In the genomic region with DNA sequence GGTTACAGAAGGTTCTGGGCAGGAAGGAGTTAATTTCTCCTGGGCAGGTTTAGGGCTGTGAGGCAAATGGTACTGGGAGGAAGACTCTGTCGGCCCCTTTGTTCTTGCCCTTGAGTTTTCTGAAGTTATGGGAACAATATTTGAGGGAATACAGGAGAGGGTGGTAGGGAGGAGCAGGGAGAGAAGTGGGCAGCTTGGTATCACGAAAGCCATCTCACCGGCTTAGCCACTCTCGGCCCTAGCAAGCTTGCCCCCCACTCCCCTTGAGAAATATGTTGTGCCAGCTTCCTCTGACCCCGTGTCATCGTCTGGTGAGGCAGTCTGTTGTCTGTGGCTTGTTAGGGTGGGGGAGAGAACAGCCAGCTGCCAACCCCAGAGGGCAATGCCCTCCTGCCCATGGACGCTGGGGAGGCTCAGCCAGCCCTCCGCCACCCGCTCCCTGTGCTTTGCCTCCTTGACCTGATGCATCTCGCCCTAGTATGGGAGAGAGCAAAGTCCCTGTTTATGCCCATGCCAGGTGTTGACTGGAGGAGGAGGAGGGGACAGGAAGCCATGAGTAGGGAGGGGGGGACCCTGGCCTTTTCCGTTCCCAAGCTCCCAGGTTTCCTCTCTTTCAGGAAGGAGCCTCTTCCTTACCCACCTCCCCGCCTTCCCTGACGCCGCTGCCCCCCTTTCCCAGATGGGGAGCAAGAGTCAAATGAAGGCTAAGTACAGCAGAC, we compare ENCODE assay signal across 8 cellular contexts. TPM values are rescaled to one million over a fixed set of nuclear protein-coding genes. Genes with fewer than 3 reads are reported as not detected.
DNase-seq lines count a peak whose midpoint lies in the region; ATAC-seq and TF ChIP-seq lines count a peak whose summit lies in the region.

No MANE protein-coding gene starts in this region.

- H3K27ac ChIP-seq in right atrium auricular region (peak overlapping the region; percentile 91 to 94), rectal smooth muscle tissue (ENCODE audit: low read depth, low read length) (peak overlapping the region; percentile 70)

- peak overlapping the region; percentile 82 for H3K9ac ChIP-seq in rectal smooth muscle tissue (ENCODE audit: low read length)

- H3K27ac Mint-ChIP-seq in activated B cell treated with CpG ODN at 0.5 μM for 24 hours = no peak overlapping the region
- H3K27ac Mint-ChIP-seq in activated T-helper 2 cell treated with anti-CD3 and anti-CD28 coated beads, Interferon-gamma antibody, Interleukin-2, Interleukin-4, amounts not matched to agents 10 μg/mL and 5 μg/mL and 100 μg/mL, durations not matched to agents 14 hours and 24 hours and 36 hours = no peak overlapping the region

- CTCF ChIA-PET in activated B cell treated with CpG ODN at 0.5 μM for 24 hours (lab: Charles Lee) = interaction anchor here (0.7 to 1.6 kb wide), 3 partner anchors 34 to 38 kb away, joined by 3 to 4 read pairs (median 4); no protein-coding TSS in a partner anchor

- H3K27me3 ChIP-seq in HAP-1 (ENCODE audit: low read depth) (no peaks in the 10 kb centered on the region), right atrium auricular region (no peaks in the 10 kb centered on the region), rectal smooth muscle tissue (ENCODE audit: control insufficient read depth, insufficient read depth, low read length) (peaks cover 6% of the 10 kb centered on the region)

- peak overlapping the region; percentile 54 for H3K4me3 ChIP-seq in HAP-1
- peak overlapping the region; percentile 79 to 82 for H3K4me3 ChIP-seq in right atrium auricular region
- peak overlapping the region; percentile 70 for H3K4me3 ChIP-seq in rectal smooth muscle tissue (ENCODE audit: low read length)

- peaks cover 41% of the 10 kb centered on the region for H3K27me3 Mint-ChIP-seq in activated B cell treated with CpG ODN at 0.5 μM for 24 hours
- H3K27me3 Mint-ChIP-seq in activated T-helper 2 cell treated with anti-CD3 and anti-CD28 coated beads, Interferon-gamma antibody, Interleukin-2, Interleukin-4, amounts not matched to agents 10 μg/mL and 5 μg/mL and 100 μg/mL, durations not matched to agents 14 hours and 24 hours and 36 hours (ENCODE audit: low read depth) = peaks cover 44% of the 10 kb centered on the region

- no peak for ATAC-seq in activated B cell treated with CpG ODN at 0.5 μM for 24 hours (ENCODE audit: low read depth)
- no peak for ATAC-seq in GM19328 (IDR thresholded peaks at IDR 0.05; ENCODE audit: unreplicated experiment)

- H3K4me1 ChIP-seq in HAP-1 = peaks cover 31% of the 10 kb centered on the region
- peaks cover 0 to 83% of the 10 kb centered on the region in 2 donors for H3K4me1 ChIP-seq in right atrium auricular region
- H3K4me1 ChIP-seq in rectal smooth muscle tissue (ENCODE audit: control insufficient read depth, insufficient read depth, low read length) = peaks cover 19% of the 10 kb centered on the region

- H3K4me1 Mint-ChIP-seq in activated B cell treated with CpG ODN at 0.5 μM for 24 hours = peaks cover 30% of the 10 kb centered on the region
- H3K4me1 Mint-ChIP-seq in activated T-helper 2 cell treated with anti-CD3 and anti-CD28 coated beads, Interferon-gamma antibody, Interleukin-2, Interleukin-4, amounts not matched to agents 10 μg/mL and 5 μg/mL and 100 μg/mL, durations not matched to agents 14 hours and 24 hours and 36 hours (ENCODE audit: low read depth) = peaks cover 18% of the 10 kb centered on the region

- POLR2A ChIA-PET in activated B cell treated with CpG ODN at 0.5 μM for 24 hours (lab: Charles Lee) = interaction anchor here (0.6 to 1.8 kb wide), 3 partner anchors 14 to 43 kb away, joined by 3 to 7 read pairs (median 6); no protein-coding TSS in a partner anchor

- H3K4me3 Mint-ChIP-seq in activated B cell treated with CpG ODN at 0.5 μM for 24 hours = peak overlapping the region; percentile 52
- H3K4me3 Mint-ChIP-seq in activated T-helper 2 cell treated with anti-CD3 and anti-CD28 coated beads, Interferon-gamma antibody, Interleukin-2, Interleukin-4, amounts not matched to agents 10 μg/mL and 5 μg/mL and 100 μg/mL, durations not matched to agents 14 hours and 24 hours and 36 hours (ENCODE audit: low read depth) = no peak overlapping the region

- intact Hi-C loops in activated B cell treated with CpG ODN at 0.5 μM for 24 hours (cut with micrococcal nuclease) = loop anchor here (5.0 kb wide), 1 partner anchor 37 kb away; no protein-coding TSS in a partner anchor
- intact Hi-C loops in activated T-helper 2 cell treated with anti-CD3 and anti-CD28 coated beads, Interferon-gamma antibody, Interleukin-2, Interleukin-4, amounts not matched to agents 10 μg/mL and 5 μg/mL and 100 μg/mL, durations not matched to agents 14 hours and 24 hours and 36 hours (cut with micrococcal nuclease) = no loop called here

- H3K9me3 Mint-ChIP-seq in activated B cell treated with CpG ODN at 0.5 μM for 24 hours = no peaks in the 10 kb centered on the region
- H3K9me3 Mint-ChIP-seq in activated T-helper 2 cell treated with anti-CD3 and anti-CD28 coated beads, Interferon-gamma antibody, Interleukin-2, Interleukin-4, amounts not matched to agents 10 μg/mL and 5 μg/mL and 100 μg/mL, durations not matched to agents 14 hours and 24 hours and 36 hours = no peaks in the 10 kb centered on the region

- DNase-seq in HAP-1 (ENCODE audit: low spot score in 2 of 2) = no peak
- DNase-seq in activated B cell treated with CpG ODN at 0.5 μM for 24 hours = no peak
- DNase-seq in right atrium auricular region (ENCODE audit: low spot score) = no peak
- DNase-seq in NCI-H187 treated with DMSO at 0.1 percent for 48 hours (lab: John Stamatoyannopoulos, UW) = no peak
- DNase-seq in activated T-helper 2 cell treated with anti-CD3 and anti-CD28 coated beads, Interferon-gamma antibody, Interleukin-2, Interleukin-4, amounts not matched to agents 10 μg/mL and 5 μg/mL and 100 μg/mL, durations not matched to agents 14 hours and 24 hours and 36 hours (ENCODE audit: low spot score) = no peak
- no peak for DNase-seq in stimulated activated CD4-positive, alpha-beta T cell treated with anti-CD3 and anti-CD28 coated beads, Interleukin-2, amount 100 ng/mL, for 48 hours

- TF ChIP-seq CTCF in activated B cell treated with CpG ODN at 0.5 μM for 24 hours (IDR thresholded peaks at IDR 0.05) = no peak
- no peak for TF ChIP-seq CTCF in right atrium auricular region (IDR thresholded peaks at IDR 0.05)

- in situ Hi-C loops in HAP-1 (cut with MboI; ENCODE audit: low sequenced_read_pairs) = no loop called here

- no peaks in the 10 kb centered on the region for H3K9me3 ChIP-seq in HAP-1
- H3K9me3 ChIP-seq in right atrium auricular region = no peaks in the 10 kb centered on the region

- H3K36me3 Mint-ChIP-seq in activated B cell treated with CpG ODN at 0.5 μM for 24 hours (ENCODE audit: low read depth) = no peaks in the 10 kb centered on the region
- H3K36me3 Mint-ChIP-seq in activated T-helper 2 cell treated with anti-CD3 and anti-CD28 coated beads, Interferon-gamma antibody, Interleukin-2, Interleukin-4, amounts not matched to agents 10 μg/mL and 5 μg/mL and 100 μg/mL, durations not matched to agents 14 hours and 24 hours and 36 hours (ENCODE audit: low read depth) = no peaks in the 10 kb centered on the region

- peaks cover 12% of the 10 kb centered on the region for H3K36me3 ChIP-seq in HAP-1 (replicated peaks)
- H3K36me3 ChIP-seq in right atrium auricular region = peaks cover 29% of the 10 kb centered on the region
- peaks cover 17% of the 10 kb centered on the region for H3K36me3 ChIP-seq in rectal smooth muscle tissue (ENCODE audit: control insufficient read depth, insufficient read depth, low read length)

RNA-seq across cellular contexts. Expression of gene EFNA1, which starts 1.2 kb away (rescaled TPM):
- total RNA-seq in activated B cell treated with CpG ODN at 0.5 μM for 24 hours (0.29 TPM in 1 of 2 replicates, not detected in the other), right atrium auricular region (10 to 100 TPM; 24.8 to 41.4 TPM)
- total RNA-seq in activated T-helper 2 cell treated with anti-CD3 and anti-CD28 coated beads, Interferon-gamma antibody, Interleukin-2, Interleukin-4, amounts not matched to agents 10 μg/mL and 5 μg/mL and 100 μg/mL, durations not matched to agents 14 hours and 24 hours and 36 hours = 0.18 and 0.39 TPM in 2 replicates

RNA-seq across cellular contexts. Expression of gene SLC50A1, which starts 6.7 kb away (rescaled TPM):
- 77.3 and 85.2 TPM in 2 replicates for total RNA-seq in activated B cell treated with CpG ODN at 0.5 μM for 24 hours
- total RNA-seq in right atrium auricular region = 1 to 10 TPM; 3.7 to 10.0 TPM
- 56.9 and 58.0 TPM in 2 replicates for total RNA-seq in activated T-helper 2 cell treated with anti-CD3 and anti-CD28 coated beads, Interferon-gamma antibody, Interleukin-2, Interleukin-4, amounts not matched to agents 10 μg/mL and 5 μg/mL and 100 μg/mL, durations not matched to agents 14 hours and 24 hours and 36 hours

RNA-seq across cellular contexts. Expression of gene DPM3, which starts 11.4 kb away (rescaled TPM):
- total RNA-seq in activated B cell treated with CpG ODN at 0.5 μM for 24 hours (33.2 and 36.8 TPM in 2 replicates), right atrium auricular region (10 to 100 TPM; 46.5 to 47.8 TPM)
- 49.0 and 51.0 TPM in 2 replicates for total RNA-seq in activated T-helper 2 cell treated with anti-CD3 and anti-CD28 coated beads, Interferon-gamma antibody, Interleukin-2, Interleukin-4, amounts not matched to agents 10 μg/mL and 5 μg/mL and 100 μg/mL, durations not matched to agents 14 hours and 24 hours and 36 hours

RNA-seq across cellular contexts. Expression of gene KRTCAP2, which starts 44.2 kb away (rescaled TPM):
- total RNA-seq in activated B cell treated with CpG ODN at 0.5 μM for 24 hours = 128 and 132 TPM in 2 replicates
- total RNA-seq in right atrium auricular region = 100 to 1,000 TPM; 124 to 147 TPM
- total RNA-seq in activated T-helper 2 cell treated with anti-CD3 and anti-CD28 coated beads, Interferon-gamma antibody, Interleukin-2, Interleukin-4, amounts not matched to agents 10 μg/mL and 5 μg/mL and 100 μg/mL, durations not matched to agents 14 hours and 24 hours and 36 hours = 237 and 247 TPM in 2 replicates

RNA-seq across cellular contexts. Expression of gene TRIM46, which starts 44.7 kb away (rescaled TPM):
- total RNA-seq in activated B cell treated with CpG ODN at 0.5 μM for 24 hours = 1.2 and 1.9 TPM in 2 replicates
- total RNA-seq in right atrium auricular region = under 1 TPM in 1 of 2 donors, not detected in 1; 0.20 TPM
- 10.7 and 11.5 TPM in 2 replicates for total RNA-seq in activated T-helper 2 cell treated with anti-CD3 and anti-CD28 coated beads, Interferon-gamma antibody, Interleukin-2, Interleukin-4, amounts not matched to agents 10 μg/mL and 5 μg/mL and 100 μg/mL, durations not matched to agents 14 hours and 24 hours and 36 hours

Comparison
In these comparisons a context has a peak if more than half of its experiments do, and no peak if none do; other contexts are left out.
1. RNA of gene EFNA1, which starts 1.2 kb away (total RNA-seq): 24.8 to 41.4 TPM in right atrium auricular region; 0.18 to 0.39 TPM in activated T-helper 2 cell treated with anti-CD3 and anti-CD28 coated beads, Interferon-gamma antibody, Interleukin-2, Interleukin-4, amounts not matched to agents 10 μg/mL and 5 μg/mL and 100 μg/mL, durations not matched to agents 14 hours and 24 hours and 36 hours and 0.29 TPM in activated B cell treated with CpG ODN at 0.5 μM for 24 hours; every median in the first group is over 10 times any median in the second.
2. Peak in every context shown above with its lines, with median percentiles within 50 percentile points of each other: H3K4me3 ChIP-seq.